Comparison of ENCODE assay signal across 9 cellular contexts in genomic region chr12:66190519-66191406, GRCh38. TPM values are rescaled to one million over a fixed set of nuclear protein-coding genes. Genes with fewer than 3 reads are reported as not detected.
A peak's percentile ranks its signal among the peaks of the same experiment; 100 is the strongest.
DNase-seq lines count a peak whose midpoint lies in the region; ATAC-seq and TF ChIP-seq lines count a peak whose summit lies in the region.
"Had no signal": no experiment of that assay in that cellular context is flagged by ENCODE, and none has a peak within 500 bp of the region (broad histone marks: within the 10 kb centered on the region; RNA-seq: fewer than 3 reads in every experiment).

No MANE protein-coding gene starts in this region.

- BruUV-seq in Panc1 (replicated peaks; lab: Mats Ljungman, UMichigan): TSS peak; percentile 90

- H3K4me3 ChIP-seq in Panc1 (ENCODE audit: low read depth in 2 of 2, low read length in 2 of 2) (no peak overlapping the region), foreskin fibroblast (ENCODE audit: low read depth in 1 of 2, low read length in 2 of 2) (peak overlapping the region in 1 of 2 donors; percentile 59)

- DNase-seq in AML-193 (lab: John Stamatoyannopoulos, UW): peak; percentile 58
- no peak for DNase-seq in Panc1 (ENCODE audit: low read depth, low spot score)
- peak; percentile 27 to 61 for DNase-seq in foreskin fibroblast
- no peak for DNase-seq in activated CD4-positive, alpha-beta T cell treated with anti-CD3 and anti-CD28 coated beads for 1 hour
- DNase-seq in NCI-H2227 treated with DMSO at 0.1 percent for 48 hours (lab: John Stamatoyannopoulos, UW): no peak

- ATAC-seq in GM21619 (IDR thresholded peaks at IDR 0.05; ENCODE audit: unreplicated experiment): peak; percentile 24
- ATAC-seq in Panc1: no peak
- ATAC-seq in HG02610 (IDR thresholded peaks at IDR 0.05; ENCODE audit: unreplicated experiment): no peak
- no peak for ATAC-seq in GM21381 (IDR thresholded peaks at IDR 0.05; ENCODE audit: unreplicated experiment)
- ATAC-seq: GM23338 had no signal

- H3K27ac ChIP-seq in Panc1 (ENCODE audit: low read length): no peak overlapping the region

- in situ Hi-C loops in Panc1 (cut with HindIII; ENCODE audit: low pct_unique_long_range_greater_than_20kb, low sequenced_read_pairs): no loop called here

- H3K27me3 ChIP-seq in Panc1 (ENCODE audit: control insufficient read depth, insufficient read depth, low read length): peaks cover 4% of the 10 kb centered on the region; the same call in 1 of the 2 replicates

- no peaks in the 10 kb centered on the region for H3K36me3 ChIP-seq in Panc1 (ENCODE audit: control insufficient read depth, insufficient read depth, low read length)

- CTCF ChIA-PET in Panc1 (lab: Charles Lee): no interaction called here

- POLR2A ChIA-PET in Panc1 (lab: Charles Lee): interaction anchor here (0.5 to 1.0 kb wide), 3 partner anchors 14 to 22 kb away, joined by 3 to 6 read pairs (median 3); no protein-coding TSS in a partner anchor

- TF ChIP-seq CTCF in Panc1 (IDR thresholded peaks at IDR 0.05) (no peak), foreskin fibroblast (IDR thresholded peaks at IDR 0.05; ENCODE audit: low read depth, low read length) (no peak)

- H3K9me3 ChIP-seq in Panc1 (ENCODE audit: control insufficient read depth, insufficient read depth, low read depth, low read length): no peaks in the 10 kb centered on the region

- intact Hi-C loops in Panc1 (cut with micrococcal nuclease; ENCODE audit: unreplicated experiment): no loop called here

- H3K4me1 ChIP-seq in Panc1 (ENCODE audit: control insufficient read depth, insufficient read depth, low read length): peaks cover 6% of the 10 kb centered on the region; the same call in 1 of the 2 replicates

RNA-seq across cellular contexts. Expression of gene IRAK3, which starts 1.7 kb away (rescaled TPM):
- total RNA-seq in Panc1 (2021; ENCODE audit: unreplicated experiment): 2.4 TPM
- 1.1 TPM for polyA plus RNA-seq in Panc1 (2012; ENCODE audit: insufficient read length)

RNA-seq across cellular contexts. Expression of gene TMBIM4, which starts 21.0 kb away (rescaled TPM):
- total RNA-seq in Panc1 (2021; ENCODE audit: unreplicated experiment): 115 TPM
- 170 TPM for polyA plus RNA-seq in Panc1 (2012; ENCODE audit: insufficient read length)

Comparison
In these comparisons a context has a peak if more than half of its experiments do, and no peak if none do; other contexts are left out.
1. DNase-seq: peak in AML-193 (2 of 2) and foreskin fibroblast (2 of 2); none in Panc1 (single experiment), activated CD4-positive, alpha-beta T cell treated with anti-CD3 and anti-CD28 coated beads for 1 hour (single experiment) and NCI-H2227 treated with DMSO at 0.1 percent for 48 hours (single experiment).